Comparison of ENCODE assay signal across 21 cellular contexts in genomic region chr13:67155898-67156717, GRCh38.
DNase-seq lines count a peak whose midpoint lies in the region; ATAC-seq, FAIRE-seq and TF ChIP-seq lines count a peak whose summit lies in the region.
"Had no signal": no experiment of that assay in that cellular context is flagged by ENCODE, and none has a peak within 500 bp of the region (broad histone marks: within the 10 kb centered on the region; RNA-seq: fewer than 3 reads in every experiment).

No MANE protein-coding gene starts in this region.

- TF ChIP-seq RAD21 in K562 (CRISPR knock-in tag; conservative IDR thresholded peaks at IDR 0.05 in 1 of 2, IDR thresholded peaks at IDR 0.05 in 1 of 2), result no peak

- H3K4me1 ChIP-seq in K562 (replicated peaks in 1 of 2; ENCODE audit: control insufficient read depth in 2 of 2, insufficient read depth in 2 of 2, low read length in 2 of 2) (no peaks in the 10 kb centered on the region; a peak in 1 of 5 replicates), iPS-15b (ENCODE audit: control insufficient read depth, insufficient read depth, low read length) (peaks cover 2% of the 10 kb centered on the region)
- H3K4me1 ChIP-seq: BLaER1 treated with 17β-estradiol and CSF1 and Interleukin-3, amounts not matched to agents 10 nM and 100 nM; SJSA1 had no signal

- 5% methylated on average over 23 of the region's 24 CpGs for WGBS in K562 (ENCODE audit: insufficient coverage, low coverage, missing lambda C conversion rate)

- TF ChIP-seq EP300 in K562 (IDR thresholded peaks at IDR 0.05; ENCODE audit: low read length), result no peak

- peak overlapping the region; percentile 34; the same call in 1 of the 2 replicates for H3K4me3 ChIP-seq in K562
- H3K4me3 ChIP-seq in iPS-15b (ENCODE audit: low read depth, low read length), result peak overlapping the region; percentile 22
- H3K4me3 ChIP-seq: BLaER1 treated with 17β-estradiol and CSF1 and Interleukin-3, amounts not matched to agents 10 nM and 100 nM; SJSA1 had no signal

- DNase-seq in H54 (ENCODE audit: insufficient read length, low spot score) (no peak), K562 (ENCODE audit: extremely low read depth in 1 of 4, low spot score in 3 of 4) (peak in 1 of 4 experiments; percentile 40), pons (ENCODE audit: low spot score) (peak; percentile 93), NCI-H1694 (lab: John Stamatoyannopoulos, UW) (no peak), NCI-H526 treated with DMSO at 0.1 percent for 48 hours (lab: John Stamatoyannopoulos, UW) (no peak)
- DNase-seq: CD8-positive, alpha-beta memory T cell; DMS79; Karpas-422; MM.1S; NCI-H1105; NCI-H187 treated with DMSO at 0.1 percent for 48 hours; NCI-H446; NK-92 treated with Interleukin-12 subunit alpha and Interleukin-12 subunit beta, amount 100 ng/mL, for 24 hours had no signal

- no peaks in the 10 kb centered on the region for H3K9me1 ChIP-seq in K562 (ENCODE audit: control insufficient read depth, insufficient read depth, low read length)

- in situ Hi-C loops in K562 (cut with MboI), result no loop called here

- CTCF ChIA-PET in K562 (lab: Yijun Ruan, JAX; ENCODE audit: low intra/inter-chr PET ratio), result no interaction called here

- peak overlapping the region; percentile 84 for H3K4me2 ChIP-seq in K562 (ENCODE audit: insufficient read depth, low read length)
- H3K4me2 ChIP-seq: BLaER1 treated with 17β-estradiol and CSF1 and Interleukin-3, amounts not matched to agents 10 nM and 100 nM had no signal

- H3K79me2 ChIP-seq in K562 (ENCODE audit: control insufficient read depth, insufficient read depth, low read length), result no peaks in the 10 kb centered on the region

- FAIRE-seq in H54 (lab: Jason Lieb, UNC) (peak; percentile 81), K562 (lab: Jason Lieb, UNC) (peak; percentile 57)
- FAIRE-seq: A204.1, GM19239, HepG2 had no signal

- ATAC-seq in K562 (peak; percentile 91), HG03565 (IDR thresholded peaks at IDR 0.05; ENCODE audit: unreplicated experiment) (no peak)
- ATAC-seq: HCT116 had no signal

- H3K27me3 ChIP-seq in K562 (ENCODE audit: control insufficient read depth in 2 of 2, insufficient read depth in 2 of 2, low read length in 2 of 2), result no peaks in the 10 kb centered on the region
- H3K27me3 ChIP-seq in iPS-15b (ENCODE audit: control insufficient read depth, insufficient read depth, low read length), result no peaks in the 10 kb centered on the region
- H3K27me3 ChIP-seq: BLaER1 treated with 17β-estradiol and CSF1 and Interleukin-3, amounts not matched to agents 10 nM and 100 nM; SJSA1 had no signal

- H2AFZ ChIP-seq in K562 (ENCODE audit: low read depth, low read length), result peak overlapping the region; percentile 90

- intact Hi-C loops in K562 (cut with micrococcal nuclease), result no loop called here

- no TSS peak for BruUV-seq in K562 (replicated peaks; lab: Mats Ljungman, UMichigan)

- no peaks in the 10 kb centered on the region for H3K9me3 ChIP-seq in K562 (replicated peaks; ENCODE audit: control insufficient read depth, insufficient read depth, low read depth, low read length)
- H3K9me3 ChIP-seq in iPS-15b (ENCODE audit: control insufficient read depth, insufficient read depth, low read length), result no peaks in the 10 kb centered on the region
- H3K9me3 ChIP-seq: SJSA1 had no signal

- POLR2A ChIA-PET in K562 (lab: Yijun Ruan, JAX), result interaction anchor here (0.7 kb wide), 1 partner anchor 520 kb away, joined by 3 read pairs; no protein-coding TSS in a partner anchor

- H3K9ac ChIP-seq in K562 (ENCODE audit: insufficient read depth in 1 of 2, low read depth in 2 of 2, low read length in 2 of 2) (peak overlapping the region in 1 of 2 experiments; percentile 81; a peak in 2 of 4 replicates), iPS-15b (ENCODE audit: low read depth, low read length) (no peak overlapping the region)
- H3K9ac ChIP-seq: BLaER1 treated with 17β-estradiol and CSF1 and Interleukin-3, amounts not matched to agents 10 nM and 100 nM had no signal

- TF ChIP-seq CTCF in K562 (IDR thresholded peaks at IDR 0.05 in 2 of 3, conservative IDR thresholded peaks at IDR 0.05 in 1 of 3; ENCODE audit: insufficient read depth in 2 of 3, low read depth in 1 of 3, low read length in 3 of 3), result no peak

- H3K36me3 ChIP-seq in K562 (ENCODE audit: control insufficient read depth, insufficient read depth, low read length) (no peaks in the 10 kb centered on the region), iPS-15b (ENCODE audit: control insufficient read depth, insufficient read depth, low read length) (no peaks in the 10 kb centered on the region)
- H3K36me3 ChIP-seq: SJSA1 had no signal

- no peak for TF ChIP-seq POLR2A in H54 (IDR thresholded peaks at IDR 0.05; ENCODE audit: low read depth, low read length)
- no peak for TF ChIP-seq POLR2A in K562 (conservative IDR thresholded peaks at IDR 0.05)

- H4K20me1 ChIP-seq in K562 (replicated peaks; ENCODE audit: control insufficient read depth, insufficient read depth, low read length), result no peaks in the 10 kb centered on the region
- H4K20me1 ChIP-seq: BLaER1 treated with 17β-estradiol and CSF1 and Interleukin-3, amounts not matched to agents 10 nM and 100 nM had no signal

- no peak overlapping the region for H3K27ac ChIP-seq in K562 (ENCODE audit: extremely low read depth, low read depth, low read length)
- H3K27ac ChIP-seq: BLaER1 treated with 17β-estradiol and CSF1 and Interleukin-3, amounts not matched to agents 10 nM and 100 nM; SJSA1 had no signal

TF ChIP-seq in K562, 482 proteins besides CTCF, POLR2A, EP300 and RAD21:
- TF ChIP-seq CCAR2 (IDR thresholded peaks at IDR 0.05; ENCODE audit: low read depth, low read length) (no peak), MTA2 (IDR thresholded peaks at IDR 0.05; ENCODE audit: low read depth) (no peak), TCF3 (CRISPR knock-in tag; IDR thresholded peaks at IDR 0.05) (no peak), KAT2B (IDR thresholded peaks at IDR 0.05; ENCODE audit: low read depth, low read length) (no peak), HINFP (tag; conservative IDR thresholded peaks at IDR 0.05; ENCODE audit: low read depth) (peak; percentile 81), ZBTB5 (IDR thresholded peaks at IDR 0.05) (peak; percentile 51; the same call in 1 of the 2 replicates), SMARCC2 (IDR thresholded peaks at IDR 0.05; ENCODE audit: low read depth) (no peak), ZBTB17 (CRISPR knock-in tag; IDR thresholded peaks at IDR 0.05) (0 out of 2 replicates have a peak, but pooled peaks have one; percentile 32)
